In genomic region chr5:119943148-119943547, GRCh38 we compare ENCODE assay signal across 12 cellular contexts.
DNase-seq lines count a peak whose midpoint lies in the region; TF ChIP-seq lines count a peak whose summit lies in the region.
"Had no signal": no experiment of that assay in that cellular context is flagged by ENCODE, and none has a peak within 500 bp of the region (broad histone marks: within the 10 kb centered on the region; RNA-seq: fewer than 3 reads in every experiment).

No MANE protein-coding gene starts in this region.

- DNase-seq in AG09319 (ENCODE audit: extremely low read depth, low read depth) = peak; percentile 0
- peak; percentile 6 for DNase-seq in astrocyte of the cerebellum (ENCODE audit: low read depth)
- peak; percentile 2 for DNase-seq in left kidney (ENCODE audit: low read depth, low spot score)
- no peak for DNase-seq in dorsolateral prefrontal cortex
- no peak for DNase-seq in activated gamma-delta T cell (lab: John Stamatoyannopoulos, UW)
- DNase-seq in NCI-H510A treated with DMSO at 0.1 percent for 48 hours (lab: John Stamatoyannopoulos, UW) = no peak
- DNase-seq in superior temporal gyrus (ENCODE audit: extremely low spot score) = no peak
- DNase-seq: activated CD4-positive, CD25-positive, alpha-beta regulatory T cell; NCI-H1092; nucleus accumbens; trophoblast cell had no signal

- intact Hi-C loops in dorsolateral prefrontal cortex (cut with DNase I) = no loop called here

- no peak overlapping the region for H3K27ac ChIP-seq in dorsolateral prefrontal cortex

- TF ChIP-seq CTCF in AG09319 (IDR thresholded peaks at IDR 0.05; ENCODE audit: low read depth, low read length) (peak; percentile 18), astrocyte of the cerebellum (IDR thresholded peaks at IDR 0.05; ENCODE audit: low read depth, low read length, missing control alignments) (no peak), dorsolateral prefrontal cortex (IDR thresholded peaks at IDR 0.05 in 54 of 56, conservative IDR thresholded peaks at IDR 0.05 in 2 of 56; ENCODE audit: low read depth in 1 of 56, partially characterized antibody in 56 of 56) (peak in 18 of 56 donors; percentile 7 to 50 (median 24))

- H3K27me3 ChIP-seq in dorsolateral prefrontal cortex = no peaks in the 10 kb centered on the region

- TF ChIP-seq RAD21 in Ishikawa (IDR thresholded peaks at IDR 0.05; ENCODE audit: low read depth) = 0 out of 2 replicates have a peak, but pooled peaks have one; percentile 20

- H3K4me3 ChIP-seq in astrocyte of the cerebellum (ENCODE audit: low read depth, low read length) (no peak overlapping the region), dorsolateral prefrontal cortex (no peak overlapping the region)

- in situ Hi-C loops in astrocyte of the cerebellum (cut with HindIII; ENCODE audit: low sequenced_read_pairs) = no loop called here

- no peak for TF ChIP-seq EP300 in Ishikawa (IDR thresholded peaks at IDR 0.05; ENCODE audit: borderline replicate concordance)

TF ChIP-seq in Ishikawa, 13 proteins besides CTCF, POLR2A, EP300 and RAD21:
- TF ChIP-seq YY1 (IDR thresholded peaks at IDR 0.05; ENCODE audit: low read depth) = no peak
- no peak for TF ChIP-seq CREB1 (IDR thresholded peaks at IDR 0.05; ENCODE audit: low read depth)
- TF ChIP-seq, protein P1, sequence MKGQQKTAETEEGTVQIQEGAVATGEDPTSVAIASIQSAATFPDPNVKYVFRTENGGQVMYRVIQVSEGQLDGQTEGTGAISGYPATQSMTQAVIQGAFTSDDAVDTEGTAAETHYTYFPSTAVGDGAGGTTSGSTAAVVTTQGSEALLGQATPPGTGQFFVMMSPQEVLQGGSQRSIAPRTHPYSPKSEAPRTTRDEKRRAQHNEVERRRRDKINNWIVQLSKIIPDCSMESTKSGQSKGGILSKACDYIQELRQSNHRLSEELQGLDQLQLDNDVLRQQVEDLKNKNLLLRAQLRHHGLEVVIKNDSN (IDR thresholded peaks at IDR 0.05) = no peak
- no peak for TF ChIP-seq TAF1 (IDR thresholded peaks at IDR 0.05; ENCODE audit: low read depth)
- no peak for TF ChIP-seq TCF12 (IDR thresholded peaks at IDR 0.05; ENCODE audit: low read depth)
- TF ChIP-seq ZBTB7A (IDR thresholded peaks at IDR 0.05; ENCODE audit: low read depth) = no peak
- no peak for TF ChIP-seq TEAD4 (IDR thresholded peaks at IDR 0.05)
TF ChIP-seq in Ishikawa: peak in this region for 0.

Comparison
In these comparisons a context has a peak if more than half of its experiments do, and no peak if none do; other contexts are left out.
1. DNase-seq: peak in AG09319 (single experiment), astrocyte of the cerebellum (single experiment) and left kidney (single experiment); none in dorsolateral prefrontal cortex (0 of 10), activated gamma-delta T cell (single experiment), NCI-H510A treated with DMSO at 0.1 percent for 48 hours (single experiment) and superior temporal gyrus (single experiment).